Comparison of ENCODE assay signal across 8 cellular contexts in genomic region chr4:109701566-109702399, GRCh38. TPM values are rescaled to one million over a fixed set of nuclear protein-coding genes. Genes with fewer than 3 reads are reported as not detected.
DNase-seq lines count a peak whose midpoint lies in the region; ATAC-seq and TF ChIP-seq lines count a peak whose summit lies in the region.

No MANE protein-coding gene starts in this region.

- no peak for TF ChIP-seq CTCF in HFF-Myc (IDR thresholded peaks at IDR 0.05; ENCODE audit: low read depth, low read length, missing control alignments)

- 0 out of 2 replicates have a peak, but pooled peaks cover 8% of the 10 kb centered on the region for H4K20me1 ChIP-seq in BLaER1

- ATAC-seq in left lobe of liver, result no peak

- peak overlapping the region; percentile 93 for H3K27ac ChIP-seq in BLaER1
- H3K27ac ChIP-seq in stomach smooth muscle (ENCODE audit: low read length), result no peak overlapping the region

- H3K36me3 Mint-ChIP-seq in activated T-helper 1 cell treated with anti-CD3 and anti-CD28 coated beads, Interleukin-12 subunit alpha, Interleukin-12 subunit beta, Interleukin-2, Interleukin-4 antibody, amounts not matched to agents 30 ng/mL and 10 ng/mL and 1 ng/mL, durations not matched to agents 14 hours and 24 hours and 36 hours (ENCODE audit: low read depth), result peaks cover 27% of the 10 kb centered on the region
- peaks cover 0 to 5% (median 0%) of the 10 kb centered on the region in 3 donors for H3K36me3 Mint-ChIP-seq in immature natural killer cell

- peak overlapping the region; percentile 93 for H3K27ac Mint-ChIP-seq in activated T-helper 1 cell treated with anti-CD3 and anti-CD28 coated beads, Interleukin-12 subunit alpha, Interleukin-12 subunit beta, Interleukin-2, Interleukin-4 antibody, amounts not matched to agents 30 ng/mL and 10 ng/mL and 1 ng/mL, durations not matched to agents 14 hours and 24 hours and 36 hours
- H3K27ac Mint-ChIP-seq in immature natural killer cell, result peak overlapping the region; percentile 36 to 88 (median 78)

- peak overlapping the region; percentile 85 for H3K4me3 Mint-ChIP-seq in activated T-helper 1 cell treated with anti-CD3 and anti-CD28 coated beads, Interleukin-12 subunit alpha, Interleukin-12 subunit beta, Interleukin-2, Interleukin-4 antibody, amounts not matched to agents 30 ng/mL and 10 ng/mL and 1 ng/mL, durations not matched to agents 14 hours and 24 hours and 36 hours
- H3K4me3 Mint-ChIP-seq in immature natural killer cell, result peak overlapping the region; percentile 88 to 97 (median 94)

- H3K27me3 ChIP-seq in BLaER1 (no peaks in the 10 kb centered on the region), stomach smooth muscle (ENCODE audit: control insufficient read depth in 1 of 2, insufficient read depth in 2 of 2, low read length in 2 of 2) (no peaks in the 10 kb centered on the region)

- no peaks in the 10 kb centered on the region for H3K27me3 Mint-ChIP-seq in activated T-helper 1 cell treated with anti-CD3 and anti-CD28 coated beads, Interleukin-12 subunit alpha, Interleukin-12 subunit beta, Interleukin-2, Interleukin-4 antibody, amounts not matched to agents 30 ng/mL and 10 ng/mL and 1 ng/mL, durations not matched to agents 14 hours and 24 hours and 36 hours (ENCODE audit: insufficient read depth)
- peaks cover 0 to 2% (median 0%) of the 10 kb centered on the region in 3 donors for H3K27me3 Mint-ChIP-seq in immature natural killer cell (ENCODE audit: low read depth in 3 of 3)

- intact Hi-C loops in activated T-helper 1 cell treated with anti-CD3 and anti-CD28 coated beads, Interleukin-12 subunit alpha, Interleukin-12 subunit beta, Interleukin-2, Interleukin-4 antibody, amounts not matched to agents 30 ng/mL and 10 ng/mL and 1 ng/mL, durations not matched to agents 14 hours and 24 hours and 36 hours (cut with micrococcal nuclease), result loop anchor here (1.0 to 2.0 kb wide), 6 partner anchors 10 to 279 kb away; partner anchors contain the start of gene SEC24B

- DNase-seq in HFF-Myc (ENCODE audit: extremely low read depth, low read depth) (no peak), immature natural killer cell (peak in 1 of 3 donors; percentile 5), GM03348 (ENCODE audit: low spot score) (no peak), left lobe of liver (ENCODE audit: low spot score) (no peak)
- DNase-seq in activated T-helper 1 cell treated with anti-CD3 and anti-CD28 coated beads, Interleukin-12 subunit alpha, Interleukin-12 subunit beta, Interleukin-2, Interleukin-4 antibody, amounts not matched to agents 30 ng/mL and 10 ng/mL and 1 ng/mL, durations not matched to agents 14 hours and 24 hours and 36 hours (ENCODE audit: low spot score), result no peak
- DNase-seq in activated CD4-positive, alpha-beta T cell treated with anti-CD3 and anti-CD28 coated beads, Interleukin-2, amount 50 U/mL, for 4 hours, result no peak

- H3K4me3 ChIP-seq in BLaER1 (peak overlapping the region; percentile 81), HFF-Myc (replicated peaks; ENCODE audit: low read depth, low read length) (peak overlapping the region; percentile 65), stomach smooth muscle (ENCODE audit: low read length in 2 of 2) (peak overlapping the region; percentile 53 to 93)

- H3K9me3 Mint-ChIP-seq in activated T-helper 1 cell treated with anti-CD3 and anti-CD28 coated beads, Interleukin-12 subunit alpha, Interleukin-12 subunit beta, Interleukin-2, Interleukin-4 antibody, amounts not matched to agents 30 ng/mL and 10 ng/mL and 1 ng/mL, durations not matched to agents 14 hours and 24 hours and 36 hours, result no peaks in the 10 kb centered on the region
- no peaks in the 10 kb centered on the region for H3K9me3 Mint-ChIP-seq in immature natural killer cell

- peak overlapping the region; percentile 83 for H3K4me2 ChIP-seq in BLaER1

- peaks cover 52% of the 10 kb centered on the region for H3K4me1 Mint-ChIP-seq in activated T-helper 1 cell treated with anti-CD3 and anti-CD28 coated beads, Interleukin-12 subunit alpha, Interleukin-12 subunit beta, Interleukin-2, Interleukin-4 antibody, amounts not matched to agents 30 ng/mL and 10 ng/mL and 1 ng/mL, durations not matched to agents 14 hours and 24 hours and 36 hours (ENCODE audit: low read depth)
- H3K4me1 Mint-ChIP-seq in immature natural killer cell, result peaks cover 21 to 24% of the 10 kb centered on the region in 2 donors

- H3K4me1 ChIP-seq in BLaER1 (peaks cover 21% of the 10 kb centered on the region), stomach smooth muscle (ENCODE audit: control insufficient read depth, insufficient read depth, low read length) (peaks cover 9% of the 10 kb centered on the region)

- no peaks in the 10 kb centered on the region for H3K9me3 ChIP-seq in BLaER1
- H3K9me3 ChIP-seq in stomach smooth muscle (ENCODE audit: control insufficient read depth in 2 of 2, low read length in 2 of 2), result no peaks in the 10 kb centered on the region

- H3K36me3 ChIP-seq in BLaER1 (peaks cover 29% of the 10 kb centered on the region), stomach smooth muscle (ENCODE audit: control insufficient read depth in 2 of 2, insufficient read depth in 2 of 2, low read length in 2 of 2) (peaks cover 0 to 2% of the 10 kb centered on the region in 2 donors)

- peak overlapping the region; percentile 94 for H3K9ac ChIP-seq in BLaER1
- H3K9ac ChIP-seq in stomach smooth muscle (ENCODE audit: low read length in 2 of 2), result no peak overlapping the region

RNA-seq across cellular contexts. Expression of gene CASP6, which starts 1.5 kb away (rescaled TPM):
- total RNA-seq in activated T-helper 1 cell treated with anti-CD3 and anti-CD28 coated beads, Interleukin-12 subunit alpha, Interleukin-12 subunit beta, Interleukin-2, Interleukin-4 antibody, amounts not matched to agents 30 ng/mL and 10 ng/mL and 1 ng/mL, durations not matched to agents 14 hours and 24 hours and 36 hours, result 29.5 and 32.9 TPM in 2 replicates
- polyA plus RNA-seq in immature natural killer cell, result 10 to 100 TPM; 15.5 to 22.6 (median 17.9) TPM
- total RNA-seq in left lobe of liver, result 16.5 TPM

RNA-seq across cellular contexts. Expression of gene PLA2G12A, which starts 28.1 kb away (rescaled TPM):
- 11.3 and 13.1 TPM in 2 replicates for total RNA-seq in activated T-helper 1 cell treated with anti-CD3 and anti-CD28 coated beads, Interleukin-12 subunit alpha, Interleukin-12 subunit beta, Interleukin-2, Interleukin-4 antibody, amounts not matched to agents 30 ng/mL and 10 ng/mL and 1 ng/mL, durations not matched to agents 14 hours and 24 hours and 36 hours
- polyA plus RNA-seq in immature natural killer cell, result 10 to 100 TPM; 29.9 to 42.6 (median 33.9) TPM
- 38.9 TPM for total RNA-seq in left lobe of liver
